In genomic region chr2:217918220-217919024, GRCh38 we compare ENCODE assay signal across 9 cellular contexts.
DNase-seq lines count a peak whose midpoint lies in the region; ATAC-seq and TF ChIP-seq lines count a peak whose summit lies in the region.
"Had no signal": no experiment of that assay in that cellular context is flagged by ENCODE, and none has a peak within 500 bp of the region (broad histone marks: within the 10 kb centered on the region; RNA-seq: fewer than 3 reads in every experiment).

No MANE protein-coding gene starts in this region.

- 30% methylated on average over 17 of the region's 24 CpGs for WGBS in esophagus muscularis mucosa

- H3K9me3 ChIP-seq in A673 (ENCODE audit: low read depth, low read length, poor library complexity, severe bottlenecking), result no peaks in the 10 kb centered on the region
- no peaks in the 10 kb centered on the region for H3K9me3 ChIP-seq in esophagus muscularis mucosa
- no peaks in the 10 kb centered on the region for H3K9me3 ChIP-seq in HAP-1
- H3K9me3 ChIP-seq in MM.1S (replicated peaks; ENCODE audit: insufficient read depth, low read length), result no peaks in the 10 kb centered on the region

- no peaks in the 10 kb centered on the region for H3K9me3 Mint-ChIP-seq in nephron
- H3K9me3 Mint-ChIP-seq in natural killer cell treated with Interleukin-12 subunit alpha and Interleukin-12 subunit beta and Interleukin-15 and Interleukin-18, amount 100 ng/mL, for 72 hours, result no peaks in the 10 kb centered on the region
- H3K9me3 Mint-ChIP-seq: stimulated activated naive B cell treated with anti-CD40 and anti-IgM and Interleukin-4, amounts not matched to agents 10 μg/mL and 1 μg/mL and 100 μg/mL, for 72 hours had no signal

- H3K4me2 ChIP-seq in MM.1S (ENCODE audit: low read depth, low read length), result no peak overlapping the region

- in situ Hi-C loops in HAP-1 (cut with MboI; ENCODE audit: low sequenced_read_pairs), result no loop called here

- H3K36me3 Mint-ChIP-seq in nephron (ENCODE audit: low read depth), result peaks cover 4% of the 10 kb centered on the region
- no peaks in the 10 kb centered on the region for H3K36me3 Mint-ChIP-seq in natural killer cell treated with Interleukin-12 subunit alpha and Interleukin-12 subunit beta and Interleukin-15 and Interleukin-18, amount 100 ng/mL, for 72 hours
- H3K36me3 Mint-ChIP-seq: stimulated activated naive B cell treated with anti-CD40 and anti-IgM and Interleukin-4, amounts not matched to agents 10 μg/mL and 1 μg/mL and 100 μg/mL, for 72 hours had no signal

- H3K27me3 ChIP-seq in A673 (replicated peaks; ENCODE audit: insufficient read depth, low read depth, low read length, poor library complexity) (no peaks in the 10 kb centered on the region), esophagus muscularis mucosa (no peaks in the 10 kb centered on the region), HAP-1 (ENCODE audit: low read depth) (no peaks in the 10 kb centered on the region; the same call in 1 of the 2 replicates), MM.1S (replicated peaks; ENCODE audit: insufficient read depth, low read length) (peaks cover 4% of the 10 kb centered on the region; the same call in 1 of the 2 replicates)

- peaks cover 78% of the 10 kb centered on the region for H3K4me1 Mint-ChIP-seq in nephron
- no peaks in the 10 kb centered on the region for H3K4me1 Mint-ChIP-seq in natural killer cell treated with Interleukin-12 subunit alpha and Interleukin-12 subunit beta and Interleukin-15 and Interleukin-18, amount 100 ng/mL, for 72 hours (ENCODE audit: low read depth in 2 of 2)
- H3K4me1 Mint-ChIP-seq: stimulated activated naive B cell treated with anti-CD40 and anti-IgM and Interleukin-4, amounts not matched to agents 10 μg/mL and 1 μg/mL and 100 μg/mL, for 72 hours had no signal

- H3K4me3 Mint-ChIP-seq in nephron, result peak overlapping the region in 1 of 3 experiments; percentile 10
- H3K4me3 Mint-ChIP-seq in natural killer cell treated with Interleukin-12 subunit alpha and Interleukin-12 subunit beta and Interleukin-15 and Interleukin-18, amount 100 ng/mL, for 72 hours, result no peak overlapping the region
- H3K4me3 Mint-ChIP-seq: stimulated activated naive B cell treated with anti-CD40 and anti-IgM and Interleukin-4, amounts not matched to agents 10 μg/mL and 1 μg/mL and 100 μg/mL, for 72 hours had no signal

- TF ChIP-seq CTCF in A673 (conservative IDR thresholded peaks at IDR 0.05; ENCODE audit: low read depth, low read length), result 0 out of 2 replicates have a peak, but pooled peaks have one; percentile 14
- TF ChIP-seq CTCF in esophagus muscularis mucosa (IDR thresholded peaks at IDR 0.05), result peak; percentile 26 to 46 (median 32)
- TF ChIP-seq CTCF in nephron (IDR thresholded peaks at IDR 0.05; ENCODE audit: unreplicated experiment in 3 of 3), result peak in 1 of 3 experiments; percentile 43
- no peak for TF ChIP-seq CTCF in MM.1S (IDR thresholded peaks at IDR 0.05; ENCODE audit: low read length)

- H3K4me3 ChIP-seq in A673 (ENCODE audit: low read depth, low read length, poor library complexity, severe bottlenecking), result no peak overlapping the region
- peak overlapping the region in 3 of 4 donors; percentile 2 to 43 (median 35) for H3K4me3 ChIP-seq in esophagus muscularis mucosa
- no peak overlapping the region for H3K4me3 ChIP-seq in HAP-1
- H3K4me3 ChIP-seq in MM.1S (ENCODE audit: low read length), result no peak overlapping the region

- no peaks in the 10 kb centered on the region for H3F3A ChIP-seq in MM.1S (ENCODE audit: insufficient read depth, low read length)

- peak overlapping the region; percentile 19 to 80 (median 63) for H3K27ac Mint-ChIP-seq in nephron
- H3K27ac Mint-ChIP-seq in natural killer cell treated with Interleukin-12 subunit alpha and Interleukin-12 subunit beta and Interleukin-15 and Interleukin-18, amount 100 ng/mL, for 72 hours, result no peak overlapping the region
- H3K27ac Mint-ChIP-seq: stimulated activated naive B cell treated with anti-CD40 and anti-IgM and Interleukin-4, amounts not matched to agents 10 μg/mL and 1 μg/mL and 100 μg/mL, for 72 hours had no signal

- H3K4me1 ChIP-seq in A673 (ENCODE audit: insufficient read depth, low read length, poor library complexity, severe bottlenecking) (no peaks in the 10 kb centered on the region), esophagus muscularis mucosa (peaks cover 100% of the 10 kb centered on the region in 4 donors), HAP-1 (no peaks in the 10 kb centered on the region), MM.1S (ENCODE audit: low read length) (no peaks in the 10 kb centered on the region)

- H3K27ac ChIP-seq in A673 (ENCODE audit: low read depth, low read length, poor library complexity, severe bottlenecking), result no peak overlapping the region
- H3K27ac ChIP-seq in esophagus muscularis mucosa (replicated peaks in 1 of 4), result peak overlapping the region; percentile 89 to 98 (median 97)
- H3K27ac ChIP-seq in MM.1S (ENCODE audit: low read length), result no peak overlapping the region

- H3K27me3 Mint-ChIP-seq in nephron (ENCODE audit: low read depth), result peaks cover 7% of the 10 kb centered on the region
- H3K27me3 Mint-ChIP-seq in natural killer cell treated with Interleukin-12 subunit alpha and Interleukin-12 subunit beta and Interleukin-15 and Interleukin-18, amount 100 ng/mL, for 72 hours, result peaks cover 9 to 10% of the 10 kb centered on the region in 2 donors

- H2AFZ ChIP-seq in MM.1S (ENCODE audit: low read length), result no peak overlapping the region

- H3K9ac ChIP-seq in MM.1S (ENCODE audit: low read length), result no peak overlapping the region

- no TSS peak for BruUV-seq in A673 (replicated peaks; lab: Mats Ljungman, UMichigan)

- H3K79me2 ChIP-seq in MM.1S (ENCODE audit: low read length), result no peaks in the 10 kb centered on the region

- CTCF ChIA-PET in A673 (lab: Charles Lee), result no interaction called here

- POLR2A ChIA-PET in A673 (lab: Charles Lee; ENCODE audit: low non-redundant PET), result no interaction called here

- DNase-seq in A673 (ENCODE audit: low spot score) (no peak), NAMALWA (ENCODE audit: low spot score) (peak; percentile 36), esophagus muscularis mucosa (ENCODE audit: extremely low spot score) (no peak), HAP-1 (ENCODE audit: low spot score in 2 of 2) (no peak), MM.1S (no peak)
- DNase-seq in natural killer cell treated with Interleukin-12 subunit alpha and Interleukin-12 subunit beta and Interleukin-15 and Interleukin-18, amount 100 ng/mL, for 72 hours (ENCODE audit: low spot score), result no peak
- DNase-seq: stimulated activated naive B cell treated with anti-CD40 and anti-IgM and Interleukin-4, amounts not matched to agents 10 μg/mL and 1 μg/mL and 100 μg/mL, for 72 hours had no signal

- TF ChIP-seq POLR2A in esophagus muscularis mucosa (IDR thresholded peaks at IDR 0.05; ENCODE audit: low read depth), result no peak

- H3K36me3 ChIP-seq in A673 (ENCODE audit: insufficient read depth, low read length, poor library complexity, severe bottlenecking), result peaks cover 2% of the 10 kb centered on the region
- peaks cover 17 to 52% (median 29%) of the 10 kb centered on the region in 4 donors for H3K36me3 ChIP-seq in esophagus muscularis mucosa
- H3K36me3 ChIP-seq in HAP-1 (replicated peaks), result no peaks in the 10 kb centered on the region
- H3K36me3 ChIP-seq in MM.1S (replicated peaks; ENCODE audit: insufficient read depth, low read length), result no peaks in the 10 kb centered on the region

- intact Hi-C loops in A673 (cut with micrococcal nuclease; ENCODE audit: unreplicated experiment), result no loop called here
- intact Hi-C loops in esophagus muscularis mucosa (cut with DNase I), result no loop called here

- TF ChIP-seq EP300 in esophagus muscularis mucosa (IDR thresholded peaks at IDR 0.05), result no peak

- no peaks in the 10 kb centered on the region for H4K20me1 ChIP-seq in MM.1S (ENCODE audit: insufficient read depth, low read length)

- no peaks in the 10 kb centered on the region for H3K9me2 ChIP-seq in MM.1S (replicated peaks; ENCODE audit: insufficient read depth, low read length)

- ATAC-seq in natural killer cell treated with Interleukin-12 subunit alpha and Interleukin-12 subunit beta and Interleukin-15 and Interleukin-18, amount 100 ng/mL, for 72 hours, result no peak
- no peak for ATAC-seq in GM19351 (IDR thresholded peaks at IDR 0.05; ENCODE audit: unreplicated experiment)
- ATAC-seq: stimulated activated naive B cell treated with anti-CD40 and anti-IgM and Interleukin-4, amounts not matched to agents 10 μg/mL and 1 μg/mL and 100 μg/mL, for 72 hours had no signal

Comparison
In these comparisons a context has a peak if more than half of its experiments do, and no peak if none do; other contexts are left out.
1. H3K27ac ChIP-seq: peak in esophagus muscularis mucosa (4 of 4); none in A673 (single experiment) and MM.1S (single experiment).
2. H3K4me3 ChIP-seq: peak in esophagus muscularis mucosa (3 of 4); none in A673 (single experiment), HAP-1 (single experiment) and MM.1S (single experiment).
3. H3K27ac Mint-ChIP-seq: peak in nephron (3 of 3); none in natural killer cell treated with Interleukin-12 subunit alpha and Interleukin-12 subunit beta and Interleukin-15 and Interleukin-18, amount 100 ng/mL, for 72 hours (0 of 2).